In genomic region chr19:49017666-49018351, GRCh38 we compare ENCODE assay signal across 8 cellular contexts. TPM values are rescaled to one million over a fixed set of nuclear protein-coding genes. Genes with fewer than 3 reads are reported as not detected.
DNase-seq lines count a peak whose midpoint lies in the region; ATAC-seq and TF ChIP-seq lines count a peak whose summit lies in the region.

No MANE protein-coding gene starts in this region.

- H3K27me3 Mint-ChIP-seq in H9 (ENCODE audit: low read depth) (peaks cover 39% of the 10 kb centered on the region), osteocyte (ENCODE audit: unreplicated experiment) (peaks cover 4% of the 10 kb centered on the region)
- H3K27me3 Mint-ChIP-seq in activated T-helper 17 cell treated with anti-CD3 and anti-CD28 coated beads, Interleukin-2, amount 50 U/mL, for 72 hours = peaks cover 4% of the 10 kb centered on the region

- H3K14ac ChIP-seq in H9 (ENCODE audit: insufficient read depth, low read length) = no peak overlapping the region; the same call in 1 of the 2 replicates

- H3K36me3 Mint-ChIP-seq in H9 (ENCODE audit: insufficient read depth in 1 of 3, low read depth in 3 of 3) (peaks cover 8 to 35% (median 33%) of the 10 kb centered on the region in 3 experiments; a peak in 6 of 7 replicates), osteocyte (ENCODE audit: unreplicated experiment) (peaks cover 12% of the 10 kb centered on the region)
- H3K36me3 Mint-ChIP-seq in activated T-helper 17 cell treated with anti-CD3 and anti-CD28 coated beads, Interleukin-2, amount 50 U/mL, for 72 hours (ENCODE audit: low read depth) = peaks cover 19% of the 10 kb centered on the region

- H3K27ac ChIP-seq in BLaER1 = no peak overlapping the region
- no peak overlapping the region for H3K27ac ChIP-seq in H9 (ENCODE audit: insufficient read length, low read depth, low read length)
- H3K27ac ChIP-seq in Panc1 (ENCODE audit: low read length) = peak overlapping the region; percentile 72
- no peak overlapping the region for H3K27ac ChIP-seq in vagina

- CTCF ChIA-PET in Panc1 (lab: Charles Lee) = interaction anchor here (0.6 to 0.7 kb wide), 3 partner anchors 17 to 191 kb away, joined by 3 to 4 read pairs (median 3); no protein-coding TSS in a partner anchor

- ATAC-seq in Panc1 = peak; percentile 87
- ATAC-seq in activated T-helper 17 cell treated with anti-CD3 and anti-CD28 coated beads, Interleukin-2, amount 50 U/mL, for 72 hours (replicated peaks) = peak; percentile 59

- H3K4me1 Mint-ChIP-seq in H9 (peaks cover 15 to 36% of the 10 kb centered on the region in 2 experiments), osteocyte (ENCODE audit: unreplicated experiment) (peaks cover 13% of the 10 kb centered on the region)
- H3K4me1 Mint-ChIP-seq in activated T-helper 17 cell treated with anti-CD3 and anti-CD28 coated beads, Interleukin-2, amount 50 U/mL, for 72 hours = peaks cover 15% of the 10 kb centered on the region

- no peak overlapping the region for H3T11ph ChIP-seq in H9 (ENCODE audit: low read length)

- H3K36me3 ChIP-seq in BLaER1 (peaks cover 43% of the 10 kb centered on the region), Panc1 (ENCODE audit: control insufficient read depth, insufficient read depth, low read length) (no peaks in the 10 kb centered on the region), vagina (peaks cover 0 to 12% of the 10 kb centered on the region in 2 donors)

- peaks cover 44% of the 10 kb centered on the region for H3K4me1 ChIP-seq in BLaER1
- H3K4me1 ChIP-seq in H9 (ENCODE audit: insufficient read depth, low read length) = peaks cover 4% of the 10 kb centered on the region; the same call in 1 of the 2 replicates
- no peaks in the 10 kb centered on the region; the same call in 1 of the 2 replicates for H3K4me1 ChIP-seq in Panc1 (ENCODE audit: control insufficient read depth, insufficient read depth, low read length)
- peaks cover 26% of the 10 kb centered on the region for H3K4me1 ChIP-seq in vagina

- TF ChIP-seq POLR2A in vagina (IDR thresholded peaks at IDR 0.05) = no peak

- H3K9me3 ChIP-seq in BLaER1 = no peaks in the 10 kb centered on the region
- no peaks in the 10 kb centered on the region for H3K9me3 ChIP-seq in H9 (ENCODE audit: control insufficient read depth, low read depth, low read length)
- H3K9me3 ChIP-seq in Panc1 (ENCODE audit: control insufficient read depth, insufficient read depth, low read depth, low read length) = no peaks in the 10 kb centered on the region
- no peaks in the 10 kb centered on the region for H3K9me3 ChIP-seq in vagina

- no peak overlapping the region for H3K18ac ChIP-seq in H9 (ENCODE audit: insufficient read length, low read depth, low read length)

- no peak overlapping the region for H3K23ac ChIP-seq in H9 (ENCODE audit: insufficient read length, low read depth, low read length)

- H3K4me3 Mint-ChIP-seq in H9 = peak overlapping the region; percentile 54 to 66; a peak in 4 of 5 replicates
- peak overlapping the region; percentile 94 for H3K4me3 Mint-ChIP-seq in activated T-helper 17 cell treated with anti-CD3 and anti-CD28 coated beads, Interleukin-2, amount 50 U/mL, for 72 hours
- peak overlapping the region; percentile 65 for H3K4me3 Mint-ChIP-seq in osteocyte (ENCODE audit: unreplicated experiment)

- H3K4me3 ChIP-seq in BLaER1 (peak overlapping the region; percentile 61), Panc1 (ENCODE audit: low read depth in 2 of 2, low read length in 2 of 2) (peak overlapping the region; percentile 43 to 51), fibroblast of villous mesenchyme (ENCODE audit: low read depth, low read length) (peak overlapping the region; percentile 55), vagina (peak overlapping the region; percentile 44 to 45)

- no peaks in the 10 kb centered on the region for H3K79me1 ChIP-seq in H9 (ENCODE audit: insufficient read depth, low read depth, low read length, poor library complexity, severe bottlenecking)

- H3K27me3 ChIP-seq in BLaER1 (peaks cover 42% of the 10 kb centered on the region), H9 (ENCODE audit: insufficient read depth, low read length) (no peaks in the 10 kb centered on the region; the same call in 1 of the 2 replicates), Panc1 (ENCODE audit: control insufficient read depth, insufficient read depth, low read length) (no peaks in the 10 kb centered on the region), vagina (peaks cover 6% of the 10 kb centered on the region)

- H4K20me1 ChIP-seq in BLaER1 (peaks cover 50% of the 10 kb centered on the region), H9 (ENCODE audit: control insufficient read depth, insufficient read depth, insufficient read length) (no peaks in the 10 kb centered on the region)

- DNase-seq in H9 (peak; percentile 75), Panc1 (ENCODE audit: low read depth, low spot score) (no peak), fibroblast of villous mesenchyme (ENCODE audit: low read depth) (peak; percentile 46), osteocyte (ENCODE audit: extremely low spot score, unreplicated experiment) (peak; percentile 90), vagina (ENCODE audit: extremely low spot score in 2 of 2) (no peak), NK-92 (lab: John Stamatoyannopoulos, UW; ENCODE audit: unreplicated experiment) (no peak)

- peaks cover 8% of the 10 kb centered on the region for H3K23me2 ChIP-seq in H9 (ENCODE audit: insufficient read length, low read depth, low read length, poor library complexity, severe bottlenecking)

- no peak overlapping the region for H2BK15ac ChIP-seq in H9 (ENCODE audit: low read depth, low read length)

- H2BK12ac ChIP-seq in H9 (ENCODE audit: insufficient read length, low read depth, low read length) = no peak overlapping the region

- H3K4me2 ChIP-seq in BLaER1 (peak overlapping the region; percentile 91), H9 (ENCODE audit: insufficient read depth, insufficient read length, low read length) (peak overlapping the region; percentile 25)

- peak; percentile 42 for TF ChIP-seq CTCF in H9 (conservative IDR thresholded peaks at IDR 0.05)
- TF ChIP-seq CTCF in Panc1 (IDR thresholded peaks at IDR 0.05) = peak; percentile 69
- TF ChIP-seq CTCF in fibroblast of villous mesenchyme (IDR thresholded peaks at IDR 0.05; ENCODE audit: insufficient read depth, low read depth, low read length) = peak; percentile 54
- peak; percentile 57 for TF ChIP-seq CTCF in osteocyte (IDR thresholded peaks at IDR 0.05)
- no peak for TF ChIP-seq CTCF in vagina (IDR thresholded peaks at IDR 0.05)

- WGBS in H9 (ENCODE audit: extremely low coverage, insufficient read length, low lambda C conversion rate) = no CpG with 5 or more reads among the region's 62 CpGs

- POLR2A ChIA-PET in Panc1 (lab: Charles Lee) = interaction anchor here (0.5 kb wide), 1 partner anchor 42 kb away, joined by 15 read pairs; no protein-coding TSS in a partner anchor

- no peak overlapping the region for H2BK20ac ChIP-seq in H9 (ENCODE audit: low read depth, low read length, poor library complexity, severe bottlenecking)

- H2AFZ ChIP-seq in H9 (ENCODE audit: low read length) = no peak overlapping the region

- H4K5ac ChIP-seq in H9 (ENCODE audit: insufficient read length, low read depth, low read length) = no peak overlapping the region

- no peak overlapping the region for H4K91ac ChIP-seq in H9 (ENCODE audit: insufficient read length, low read depth, low read length)

- in situ Hi-C loops in Panc1 (cut with HindIII; ENCODE audit: low pct_unique_long_range_greater_than_20kb, low sequenced_read_pairs) = no loop called here

- H2BK120ac ChIP-seq in H9 (ENCODE audit: low read depth, low read length, poor library complexity, severe bottlenecking) = no peak overlapping the region

- H2AK5ac ChIP-seq in H9 (ENCODE audit: insufficient read length, low read length) = no peak overlapping the region

- no TSS peak for BruUV-seq in Panc1 (replicated peaks; lab: Mats Ljungman, UMichigan)

- H2BK5ac ChIP-seq in H9 (ENCODE audit: insufficient read length, low read length) = no peak overlapping the region

- H3K27ac Mint-ChIP-seq in H9 (no peak overlapping the region), osteocyte (ENCODE audit: unreplicated experiment) (no peak overlapping the region)
- H3K27ac Mint-ChIP-seq in activated T-helper 17 cell treated with anti-CD3 and anti-CD28 coated beads, Interleukin-2, amount 50 U/mL, for 72 hours = no peak overlapping the region

- H3K56ac ChIP-seq in H9 (ENCODE audit: insufficient read length, low read depth, low read length) = no peak overlapping the region

- H3K9ac ChIP-seq in BLaER1 (peak overlapping the region; percentile 58), H9 (ENCODE audit: extremely low read depth, insufficient read length, low read length) (no peak overlapping the region)

- H3K4ac ChIP-seq in H9 (ENCODE audit: low read depth, low read length) = no peak overlapping the region

- no peaks in the 10 kb centered on the region for H3K79me2 ChIP-seq in H9 (ENCODE audit: insufficient read depth, low read length)

- intact Hi-C loops in Panc1 (cut with micrococcal nuclease; ENCODE audit: unreplicated experiment) (no loop called here), vagina (cut with DNase I) (no loop called here)

- H3K9me3 Mint-ChIP-seq in H9 = peaks cover 0 to 1% of the 10 kb centered on the region in 2 experiments; a peak in 2 of 5 replicates
- H3K9me3 Mint-ChIP-seq in activated T-helper 17 cell treated with anti-CD3 and anti-CD28 coated beads, Interleukin-2, amount 50 U/mL, for 72 hours = no peaks in the 10 kb centered on the region
- no peaks in the 10 kb centered on the region for H3K9me3 Mint-ChIP-seq in osteocyte (ENCODE audit: unreplicated experiment)

- no peak overlapping the region for H4K8ac ChIP-seq in H9 (replicated peaks; ENCODE audit: insufficient read length, low read depth, low read length)

RNA-seq across cellular contexts. Expression of gene LHB, which starts 0.9 kb away (rescaled TPM):
- total RNA-seq in H9 (2021) (not detected in 2 replicates), Panc1 (2021; ENCODE audit: unreplicated experiment) (0.39 TPM), fibroblast of villous mesenchyme (0.32 TPM in 1 of 2 replicates, not detected in the other), osteocyte (not detected in 2 replicates), vagina (not detected)
- 1.9 TPM for polyA plus RNA-seq in Panc1 (2012; ENCODE audit: insufficient read length)
- not detected for total RNA-seq in activated T-helper 17 cell treated with anti-CD3 and anti-CD28 coated beads, Interleukin-2, amount 50 U/mL, for 72 hours

RNA-seq across cellular contexts. Expression of gene CGB3, which starts 6.3 kb away (rescaled TPM):
- total RNA-seq in H9 (2021) (0.46 TPM in 1 of 2 replicates, not detected in the other), Panc1 (2021; ENCODE audit: unreplicated experiment) (not detected), fibroblast of villous mesenchyme (not detected in 2 replicates), osteocyte (not detected in 2 replicates), vagina (not detected)
- polyA plus RNA-seq in Panc1 (2012; ENCODE audit: insufficient read length) = 0.50 TPM
- total RNA-seq in activated T-helper 17 cell treated with anti-CD3 and anti-CD28 coated beads, Interleukin-2, amount 50 U/mL, for 72 hours = not detected

RNA-seq across cellular contexts. Expression of gene CGB2, which starts 13.9 kb away (rescaled TPM):
- 0.55 and 0.77 TPM in 2 replicates for total RNA-seq in H9 (2021)
- not detected for total RNA-seq in Panc1 (2021; ENCODE audit: unreplicated experiment)
- polyA plus RNA-seq in Panc1 (2012; ENCODE audit: insufficient read length) = not detected
- total RNA-seq in activated T-helper 17 cell treated with anti-CD3 and anti-CD28 coated beads, Interleukin-2, amount 50 U/mL, for 72 hours = not detected
- total RNA-seq in fibroblast of villous mesenchyme = not detected in 2 replicates
- not detected in 2 replicates for total RNA-seq in osteocyte
- total RNA-seq in vagina = not detected

RNA-seq across cellular contexts. Expression of gene CGB1, which starts 18.9 kb away (rescaled TPM):
- not detected in 2 replicates for total RNA-seq in H9 (2021)
- not detected for total RNA-seq in Panc1 (2021; ENCODE audit: unreplicated experiment)
- not detected for polyA plus RNA-seq in Panc1 (2012; ENCODE audit: insufficient read length)
- not detected for total RNA-seq in activated T-helper 17 cell treated with anti-CD3 and anti-CD28 coated beads, Interleukin-2, amount 50 U/mL, for 72 hours
- not detected in 2 replicates for total RNA-seq in fibroblast of villous mesenchyme
- total RNA-seq in osteocyte = not detected in 2 replicates
- total RNA-seq in vagina = not detected

RNA-seq across cellular contexts. Expression of gene RUVBL2, which starts 24.1 kb away (rescaled TPM):
- total RNA-seq in H9 (2021) (130 and 134 TPM in 2 replicates), Panc1 (2021; ENCODE audit: unreplicated experiment) (170 TPM), fibroblast of villous mesenchyme (162 and 176 TPM in 2 replicates), osteocyte (61.2 and 64.2 TPM in 2 replicates), vagina (100 TPM)
- polyA plus RNA-seq in Panc1 (2012; ENCODE audit: insufficient read length) = 236 TPM
- 100 to 1,000 TPM; 100 to 166 TPM for total RNA-seq in activated T-helper 17 cell treated with anti-CD3 and anti-CD28 coated beads, Interleukin-2, amount 50 U/mL, for 72 hours

Comparison
In these comparisons a context has a peak if more than half of its experiments do, and no peak if none do; other contexts are left out.
1. DNase-seq: peak in H9 (single experiment), fibroblast of villous mesenchyme (single experiment) and osteocyte (single experiment); none in Panc1 (single experiment), vagina (0 of 2) and NK-92 (single experiment).
2. CTCF ChIP-seq: peak in H9 (single experiment), Panc1 (single experiment), fibroblast of villous mesenchyme (single experiment) and osteocyte (single experiment); none in vagina (0 of 3).
3. Peak in every context shown above with its lines, with median percentiles within 50 percentile points of each other: H3K4me3 ChIP-seq and H3K4me3 Mint-ChIP-seq.